ENCODE assay signal across 1 cellular context in genomic region chr3:152298393-152299242, GRCh38.
A peak's percentile ranks its signal among the peaks of the same experiment; 100 is the strongest.
TF ChIP-seq lines count a peak whose summit lies in the region.

No MANE protein-coding gene starts in this region.

TF ChIP-seq in K562, 482 proteins besides CTCF, POLR2A, EP300 and RAD21 (continued from another document):
- TF ChIP-seq TGIF2 (CRISPR knock-in tag; IDR thresholded peaks at IDR 0.05) = no peak
- TF ChIP-seq, protein P1, sequence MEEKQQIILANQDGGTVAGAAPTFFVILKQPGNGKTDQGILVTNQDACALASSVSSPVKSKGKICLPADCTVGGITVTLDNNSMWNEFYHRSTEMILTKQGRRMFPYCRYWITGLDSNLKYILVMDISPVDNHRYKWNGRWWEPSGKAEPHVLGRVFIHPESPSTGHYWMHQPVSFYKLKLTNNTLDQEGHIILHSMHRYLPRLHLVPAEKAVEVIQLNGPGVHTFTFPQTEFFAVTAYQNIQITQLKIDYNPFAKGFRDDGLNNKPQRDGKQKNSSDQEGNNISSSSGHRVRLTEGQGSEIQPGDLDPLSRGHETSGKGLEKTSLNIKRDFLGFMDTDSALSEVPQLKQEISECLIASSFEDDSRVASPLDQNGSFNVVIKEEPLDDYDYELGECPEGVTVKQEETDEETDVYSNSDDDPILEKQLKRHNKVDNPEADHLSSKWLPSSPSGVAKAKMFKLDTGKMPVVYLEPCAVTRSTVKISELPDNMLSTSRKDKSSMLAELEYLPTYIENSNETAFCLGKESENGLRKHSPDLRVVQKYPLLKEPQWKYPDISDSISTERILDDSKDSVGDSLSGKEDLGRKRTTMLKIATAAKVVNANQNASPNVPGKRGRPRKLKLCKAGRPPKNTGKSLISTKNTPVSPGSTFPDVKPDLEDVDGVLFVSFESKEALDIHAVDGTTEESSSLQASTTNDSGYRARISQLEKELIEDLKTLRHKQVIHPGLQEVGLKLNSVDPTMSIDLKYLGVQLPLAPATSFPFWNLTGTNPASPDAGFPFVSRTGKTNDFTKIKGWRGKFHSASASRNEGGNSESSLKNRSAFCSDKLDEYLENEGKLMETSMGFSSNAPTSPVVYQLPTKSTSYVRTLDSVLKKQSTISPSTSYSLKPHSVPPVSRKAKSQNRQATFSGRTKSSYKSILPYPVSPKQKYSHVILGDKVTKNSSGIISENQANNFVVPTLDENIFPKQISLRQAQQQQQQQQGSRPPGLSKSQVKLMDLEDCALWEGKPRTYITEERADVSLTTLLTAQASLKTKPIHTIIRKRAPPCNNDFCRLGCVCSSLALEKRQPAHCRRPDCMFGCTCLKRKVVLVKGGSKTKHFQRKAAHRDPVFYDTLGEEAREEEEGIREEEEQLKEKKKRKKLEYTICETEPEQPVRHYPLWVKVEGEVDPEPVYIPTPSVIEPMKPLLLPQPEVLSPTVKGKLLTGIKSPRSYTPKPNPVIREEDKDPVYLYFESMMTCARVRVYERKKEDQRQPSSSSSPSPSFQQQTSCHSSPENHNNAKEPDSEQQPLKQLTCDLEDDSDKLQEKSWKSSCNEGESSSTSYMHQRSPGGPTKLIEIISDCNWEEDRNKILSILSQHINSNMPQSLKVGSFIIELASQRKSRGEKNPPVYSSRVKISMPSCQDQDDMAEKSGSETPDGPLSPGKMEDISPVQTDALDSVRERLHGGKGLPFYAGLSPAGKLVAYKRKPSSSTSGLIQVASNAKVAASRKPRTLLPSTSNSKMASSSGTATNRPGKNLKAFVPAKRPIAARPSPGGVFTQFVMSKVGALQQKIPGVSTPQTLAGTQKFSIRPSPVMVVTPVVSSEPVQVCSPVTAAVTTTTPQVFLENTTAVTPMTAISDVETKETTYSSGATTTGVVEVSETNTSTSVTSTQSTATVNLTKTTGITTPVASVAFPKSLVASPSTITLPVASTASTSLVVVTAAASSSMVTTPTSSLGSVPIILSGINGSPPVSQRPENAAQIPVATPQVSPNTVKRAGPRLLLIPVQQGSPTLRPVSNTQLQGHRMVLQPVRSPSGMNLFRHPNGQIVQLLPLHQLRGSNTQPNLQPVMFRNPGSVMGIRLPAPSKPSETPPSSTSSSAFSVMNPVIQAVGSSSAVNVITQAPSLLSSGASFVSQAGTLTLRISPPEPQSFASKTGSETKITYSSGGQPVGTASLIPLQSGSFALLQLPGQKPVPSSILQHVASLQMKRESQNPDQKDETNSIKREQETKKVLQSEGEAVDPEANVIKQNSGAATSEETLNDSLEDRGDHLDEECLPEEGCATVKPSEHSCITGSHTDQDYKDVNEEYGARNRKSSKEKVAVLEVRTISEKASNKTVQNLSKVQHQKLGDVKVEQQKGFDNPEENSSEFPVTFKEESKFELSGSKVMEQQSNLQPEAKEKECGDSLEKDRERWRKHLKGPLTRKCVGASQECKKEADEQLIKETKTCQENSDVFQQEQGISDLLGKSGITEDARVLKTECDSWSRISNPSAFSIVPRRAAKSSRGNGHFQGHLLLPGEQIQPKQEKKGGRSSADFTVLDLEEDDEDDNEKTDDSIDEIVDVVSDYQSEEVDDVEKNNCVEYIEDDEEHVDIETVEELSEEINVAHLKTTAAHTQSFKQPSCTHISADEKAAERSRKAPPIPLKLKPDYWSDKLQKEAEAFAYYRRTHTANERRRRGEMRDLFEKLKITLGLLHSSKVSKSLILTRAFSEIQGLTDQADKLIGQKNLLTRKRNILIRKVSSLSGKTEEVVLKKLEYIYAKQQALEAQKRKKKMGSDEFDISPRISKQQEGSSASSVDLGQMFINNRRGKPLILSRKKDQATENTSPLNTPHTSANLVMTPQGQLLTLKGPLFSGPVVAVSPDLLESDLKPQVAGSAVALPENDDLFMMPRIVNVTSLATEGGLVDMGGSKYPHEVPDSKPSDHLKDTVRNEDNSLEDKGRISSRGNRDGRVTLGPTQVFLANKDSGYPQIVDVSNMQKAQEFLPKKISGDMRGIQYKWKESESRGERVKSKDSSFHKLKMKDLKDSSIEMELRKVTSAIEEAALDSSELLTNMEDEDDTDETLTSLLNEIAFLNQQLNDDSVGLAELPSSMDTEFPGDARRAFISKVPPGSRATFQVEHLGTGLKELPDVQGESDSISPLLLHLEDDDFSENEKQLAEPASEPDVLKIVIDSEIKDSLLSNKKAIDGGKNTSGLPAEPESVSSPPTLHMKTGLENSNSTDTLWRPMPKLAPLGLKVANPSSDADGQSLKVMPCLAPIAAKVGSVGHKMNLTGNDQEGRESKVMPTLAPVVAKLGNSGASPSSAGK (IDR thresholded peaks at IDR 0.05) = no peak
- TF ChIP-seq LCOR (CRISPR knock-in tag; IDR thresholded peaks at IDR 0.05) = 0 out of 2 replicates have a peak, but pooled peaks have one; percentile 61
- TF ChIP-seq BCLAF1 (IDR thresholded peaks at IDR 0.05; ENCODE audit: borderline replicate concordance in 1 of 2, control insufficient read depth in 1 of 2, low read depth in 2 of 2, low read length in 1 of 2) = no peak
- TF ChIP-seq NONO (IDR thresholded peaks at IDR 0.05; ENCODE audit: low read depth in 2 of 2, low read length in 1 of 2) = peak in 1 of 2 experiments; percentile 91; a peak in 2 of 4 replicates
- TF ChIP-seq MIER1 (IDR thresholded peaks at IDR 0.05; ENCODE audit: low read depth) = no peak
- TF ChIP-seq ZBTB43 (CRISPR knock-in tag; IDR thresholded peaks at IDR 0.05) = no peak
- no peak for TF ChIP-seq RHOXF2B (CRISPR knock-in tag; conservative IDR thresholded peaks at IDR 0.05)
- peak; percentile 50; the same call in 1 of the 2 replicates for TF ChIP-seq CC2D1A (IDR thresholded peaks at IDR 0.05)
- TF ChIP-seq EP400 (IDR thresholded peaks at IDR 0.05) = peak; percentile 51
- TF ChIP-seq NFIC (IDR thresholded peaks at IDR 0.05) = peak; percentile 94
- no peak for TF ChIP-seq KLF6 (CRISPR knock-in tag; IDR thresholded peaks at IDR 0.05; ENCODE audit: borderline replicate concordance)
- peak; percentile 80 for TF ChIP-seq PKNOX1 (IDR thresholded peaks at IDR 0.05)
- TF ChIP-seq DNMT1 (IDR thresholded peaks at IDR 0.05) = no peak
- no peak for TF ChIP-seq NFRKB (IDR thresholded peaks at IDR 0.05; ENCODE audit: low read depth)
- TF ChIP-seq, protein P2, sequence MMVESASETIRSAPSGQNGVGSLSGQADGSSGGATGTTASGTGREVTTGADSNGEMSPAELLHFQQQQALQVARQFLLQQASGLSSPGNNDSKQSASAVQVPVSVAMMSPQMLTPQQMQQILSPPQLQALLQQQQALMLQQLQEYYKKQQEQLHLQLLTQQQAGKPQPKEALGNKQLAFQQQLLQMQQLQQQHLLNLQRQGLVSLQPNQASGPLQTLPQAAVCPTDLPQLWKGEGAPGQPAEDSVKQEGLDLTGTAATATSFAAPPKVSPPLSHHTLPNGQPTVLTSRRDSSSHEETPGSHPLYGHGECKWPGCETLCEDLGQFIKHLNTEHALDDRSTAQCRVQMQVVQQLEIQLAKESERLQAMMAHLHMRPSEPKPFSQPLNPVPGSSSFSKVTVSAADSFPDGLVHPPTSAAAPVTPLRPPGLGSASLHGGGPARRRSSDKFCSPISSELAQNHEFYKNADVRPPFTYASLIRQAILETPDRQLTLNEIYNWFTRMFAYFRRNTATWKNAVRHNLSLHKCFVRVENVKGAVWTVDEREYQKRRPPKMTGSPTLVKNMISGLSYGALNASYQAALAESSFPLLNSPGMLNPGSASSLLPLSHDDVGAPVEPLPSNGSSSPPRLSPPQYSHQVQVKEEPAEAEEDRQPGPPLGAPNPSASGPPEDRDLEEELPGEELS (CRISPR knock-in tag; IDR thresholded peaks at IDR 0.05; ENCODE audit: borderline replicate concordance) = no peak
- no peak for TF ChIP-seq NR2C2 (CRISPR knock-in tag; IDR thresholded peaks at IDR 0.05)
- TF ChIP-seq NR2C2 (tag; IDR thresholded peaks at IDR 0.05) = peak; percentile 86
